1 cellular context compared by ENCODE assay signal in genomic region chr16:89560413-89561194, GRCh38.
TF ChIP-seq lines count a peak whose summit lies in the region.

Gene RPL13 (plus strand): TSS chr16:89560682. CDS start chr16:89560960, 278 bp downstream.

TF ChIP-seq in HepG2, 621 proteins besides CTCF, POLR2A, EP300 and RAD21 (continued from another document and continues in another):
- TF ChIP-seq ZNF362 (CRISPR knock-in tag; IDR thresholded peaks at IDR 0.05; ENCODE audit: borderline replicate concordance) = no peak; the same call in 1 of the 2 replicates
- TF ChIP-seq ZNF749 (CRISPR knock-in tag; IDR thresholded peaks at IDR 0.05; ENCODE audit: borderline replicate concordance) = peak; percentile 72; the same call in 1 of the 2 replicates
- TF ChIP-seq TRIM24 (CRISPR knock-in tag; IDR thresholded peaks at IDR 0.05) = no peak
- TF ChIP-seq ZNF280D (CRISPR knock-in tag; IDR thresholded peaks at IDR 0.05) = peak; percentile 95
- TF ChIP-seq FOSL2 (CRISPR knock-in tag; IDR thresholded peaks at IDR 0.05) = peak; percentile 50
- TF ChIP-seq ZNF660 (CRISPR knock-in tag; IDR thresholded peaks at IDR 0.05; ENCODE audit: borderline replicate concordance, low read depth) = no peak
- peak; percentile 87 for TF ChIP-seq SNRNP70 (IDR thresholded peaks at IDR 0.05; ENCODE audit: low read depth, low read length)
- TF ChIP-seq ZNF713 (CRISPR knock-in tag; IDR thresholded peaks at IDR 0.05) = 0 out of 2 replicates have a peak, but pooled peaks have one; percentile 44
- no peak; the same call in none of the 2 replicates for TF ChIP-seq E2F5 (CRISPR knock-in tag; conservative IDR thresholded peaks at IDR 0.05)
- TF ChIP-seq SOX13 (IDR thresholded peaks at IDR 0.05) = no peak
- TF ChIP-seq SOX13 (CRISPR knock-in tag; conservative IDR thresholded peaks at IDR 0.05 in 1 of 2, IDR thresholded peaks at IDR 0.05 in 1 of 2) = peak in 1 of 2 experiments; percentile 38; a peak in 1 of 4 replicates
- TF ChIP-seq SKIL (CRISPR knock-in tag; IDR thresholded peaks at IDR 0.05; ENCODE audit: borderline replicate concordance) = no peak
- TF ChIP-seq SOX6 (IDR thresholded peaks at IDR 0.05) = no peak
- peak; percentile 48 for TF ChIP-seq SOX6 (CRISPR knock-in tag; IDR thresholded peaks at IDR 0.05)
- TF ChIP-seq HES4 (CRISPR knock-in tag; IDR thresholded peaks at IDR 0.05; ENCODE audit: borderline replicate concordance) = peak; percentile 61; the same call in 1 of the 2 replicates
- peak; percentile 87; the same call in 1 of the 2 replicates for TF ChIP-seq ZNF337 (CRISPR knock-in tag; IDR thresholded peaks at IDR 0.05; ENCODE audit: borderline replicate concordance, low read depth)
- 0 out of 2 replicates have a peak, but pooled peaks have one; percentile 20 for TF ChIP-seq ZNF7 (CRISPR knock-in tag; IDR thresholded peaks at IDR 0.05)
- peak; percentile 9; the same call in 1 of the 2 replicates for TF ChIP-seq ZNF780A (CRISPR knock-in tag; IDR thresholded peaks at IDR 0.05)
- TF ChIP-seq ZNF383 (CRISPR knock-in tag; IDR thresholded peaks at IDR 0.05; ENCODE audit: borderline replicate concordance) = peak; percentile 88
- TF ChIP-seq WIZ (CRISPR knock-in tag; IDR thresholded peaks at IDR 0.05) = no peak
- no peak for TF ChIP-seq CENPX (CRISPR knock-in tag; IDR thresholded peaks at IDR 0.05)
- TF ChIP-seq JDP2 (CRISPR knock-in tag; IDR thresholded peaks at IDR 0.05; ENCODE audit: borderline replicate concordance) = no peak; the same call in 1 of the 2 replicates
- peak; percentile 46 for TF ChIP-seq XRCC5 (optimal IDR thresholded peaks at IDR 0.05; ENCODE audit: low read length)
- TF ChIP-seq KMT2A (CRISPR knock-in tag; IDR thresholded peaks at IDR 0.05) = peak; percentile 97
- TF ChIP-seq KLF13 (CRISPR knock-in tag; IDR thresholded peaks at IDR 0.05) = peak; percentile 85; the same call in 1 of the 2 replicates
- no peak for TF ChIP-seq HDAC6 (IDR thresholded peaks at IDR 0.05; ENCODE audit: low read depth, low read length)
- peak; percentile 94; the same call in 1 of the 2 replicates for TF ChIP-seq ZNF816 (CRISPR knock-in tag; IDR thresholded peaks at IDR 0.05; ENCODE audit: borderline replicate concordance)
- no peak; the same call in 1 of the 2 replicates for TF ChIP-seq ATRX (CRISPR knock-in tag; IDR thresholded peaks at IDR 0.05; ENCODE audit: borderline replicate concordance)
- 0 out of 2 replicates have a peak, but pooled peaks have one; percentile 14 for TF ChIP-seq BHLHE40 (IDR thresholded peaks at IDR 0.05; ENCODE audit: low read length)
- TF ChIP-seq ZNF18 (CRISPR knock-in tag; IDR thresholded peaks at IDR 0.05; ENCODE audit: insufficient replicate concordance) = peak; percentile 56
- TF ChIP-seq GLMP (CRISPR knock-in tag; IDR thresholded peaks at IDR 0.05; ENCODE audit: borderline replicate concordance) = no peak
- peak; percentile 88 for TF ChIP-seq BORCS8-MEF2B (CRISPR knock-in tag; IDR thresholded peaks at IDR 0.05)
- 0 out of 2 replicates have a peak, but pooled peaks have one; percentile 46 for TF ChIP-seq SP140L (CRISPR knock-in tag; IDR thresholded peaks at IDR 0.05; ENCODE audit: borderline replicate concordance)
- peak; percentile 45 for TF ChIP-seq NCOA2 (CRISPR knock-in tag; IDR thresholded peaks at IDR 0.05)
- 0 out of 2 replicates have a peak, but pooled peaks have one; percentile 69 for TF ChIP-seq FIP1L1 (IDR thresholded peaks at IDR 0.05; ENCODE audit: borderline replicate concordance, insufficient read depth, low read depth, low read length)
- peak; percentile 59; the same call in 1 of the 2 replicates for TF ChIP-seq ZNF468 (CRISPR knock-in tag; IDR thresholded peaks at IDR 0.05)
- peak; percentile 94 for TF ChIP-seq YY1 (IDR thresholded peaks at IDR 0.05; ENCODE audit: insufficient read depth, insufficient replicate concordance, low read depth, low read length)
- TF ChIP-seq ELF4 (CRISPR knock-in tag; IDR thresholded peaks at IDR 0.05; ENCODE audit: borderline replicate concordance) = no peak; the same call in 1 of the 2 replicates
- no peak; the same call in 1 of the 2 replicates for TF ChIP-seq ZNF263 (CRISPR knock-in tag; IDR thresholded peaks at IDR 0.05)
- TF ChIP-seq CENPT (CRISPR knock-in tag; IDR thresholded peaks at IDR 0.05; ENCODE audit: low read depth) = 0 out of 2 replicates have a peak, but pooled peaks have one; percentile 11
- peak; percentile 74; the same call in 1 of the 2 replicates for TF ChIP-seq ZNF576 (CRISPR knock-in tag; IDR thresholded peaks at IDR 0.05)
- TF ChIP-seq TMF1 (CRISPR knock-in tag; IDR thresholded peaks at IDR 0.05; ENCODE audit: low read depth) = peak; percentile 54
- no peak for TF ChIP-seq SMC3 (IDR thresholded peaks at IDR 0.05; ENCODE audit: low read length)
- no peak for TF ChIP-seq ZBTB1 (CRISPR knock-in tag; IDR thresholded peaks at IDR 0.05; ENCODE audit: borderline replicate concordance)
- peak; percentile 96 for TF ChIP-seq PHF8 (CRISPR knock-in tag; IDR thresholded peaks at IDR 0.05)
- TF ChIP-seq ZNF232 (CRISPR knock-in tag; IDR thresholded peaks at IDR 0.05; ENCODE audit: borderline replicate concordance) = peak; percentile 74
- TF ChIP-seq FOXP1 (IDR thresholded peaks at IDR 0.05) = no peak
- TF ChIP-seq FOXP1 (CRISPR knock-in tag; IDR thresholded peaks at IDR 0.05) = peak; percentile 22; the same call in 1 of the 2 replicates
- no peak for TF ChIP-seq FOXM1 (CRISPR knock-in tag; IDR thresholded peaks at IDR 0.05)
- TF ChIP-seq IRF2 (CRISPR knock-in tag; IDR thresholded peaks at IDR 0.05) = peak; percentile 84; the same call in 1 of the 2 replicates
- TF ChIP-seq PBX2 (CRISPR knock-in tag; IDR thresholded peaks at IDR 0.05) = no peak
- TF ChIP-seq LCORL (IDR thresholded peaks at IDR 0.05) = no peak
- peak; percentile 75; the same call in 1 of the 2 replicates for TF ChIP-seq LCORL (CRISPR knock-in tag; IDR thresholded peaks at IDR 0.05)
- peak; percentile 57; the same call in 1 of the 2 replicates for TF ChIP-seq STAT6 (CRISPR knock-in tag; IDR thresholded peaks at IDR 0.05; ENCODE audit: borderline replicate concordance)
- TF ChIP-seq FOSL1 (CRISPR knock-in tag; IDR thresholded peaks at IDR 0.05; ENCODE audit: borderline replicate concordance) = peak; percentile 40; the same call in 1 of the 2 replicates
- TF ChIP-seq ZNF839 (CRISPR knock-in tag; IDR thresholded peaks at IDR 0.05; ENCODE audit: borderline replicate concordance) = peak; percentile 40
- peak; percentile 91 for TF ChIP-seq RNF2 (conservative IDR thresholded peaks at IDR 0.05; ENCODE audit: low read depth)
- no peak for TF ChIP-seq PAWR (CRISPR knock-in tag; IDR thresholded peaks at IDR 0.05; ENCODE audit: borderline replicate concordance)
- TF ChIP-seq ZNF354B (CRISPR knock-in tag; IDR thresholded peaks at IDR 0.05) = no peak
- TF ChIP-seq MAFK (conservative IDR thresholded peaks at IDR 0.05 in 1 of 2, IDR thresholded peaks at IDR 0.05 in 1 of 2; ENCODE audit: low read length in 2 of 2) = no peak
